10 cellular contexts compared by ENCODE assay signal in the genomic region with DNA sequence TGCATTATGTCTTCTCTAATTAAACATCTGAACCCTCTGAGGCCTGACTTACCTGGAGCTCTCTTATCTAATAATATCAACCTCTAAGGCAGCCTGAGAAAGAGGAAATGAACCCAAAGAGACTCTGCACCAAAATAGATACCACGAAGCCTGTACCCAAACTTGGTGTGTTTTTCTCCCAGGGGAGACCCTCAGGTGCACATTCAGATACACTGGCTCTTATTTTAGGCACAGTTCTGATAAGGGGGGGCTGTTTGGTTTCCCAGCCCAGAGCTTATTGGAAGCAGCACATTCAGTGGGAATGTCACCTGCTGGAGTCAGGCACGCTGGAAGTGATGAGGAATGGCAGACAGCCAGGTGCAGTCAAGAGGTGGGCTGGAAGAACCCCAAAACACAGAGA. TPM values are rescaled to one million over a fixed set of nuclear protein-coding genes. Genes with fewer than 3 reads are reported as not detected.
DNase-seq lines count a peak whose midpoint lies in the region; ATAC-seq lines count a peak whose summit lies in the region.
"Had no signal": no experiment of that assay in that cellular context is flagged by ENCODE, and none has a peak within 500 bp of the region (broad histone marks: within the 10 kb centered on the region; RNA-seq: fewer than 3 reads in every experiment).

No MANE protein-coding gene starts in this region.

- H3K9me3 Mint-ChIP-seq in immature natural killer cell: no peaks in the 10 kb centered on the region

- H3K27ac ChIP-seq in duodenal mucosa (ENCODE audit: low read depth, low read length): no peak overlapping the region

- H3K4me1 Mint-ChIP-seq in immature natural killer cell: peaks cover 0 to 8% of the 10 kb centered on the region in 2 donors

- H3K9ac ChIP-seq in duodenal mucosa (ENCODE audit: low read depth in 1 of 2, low read length in 2 of 2): no peak overlapping the region

- H3K36me3 ChIP-seq in duodenal mucosa (ENCODE audit: control insufficient read depth in 1 of 2, insufficient read depth in 2 of 2, low read length in 2 of 2): no peaks in the 10 kb centered on the region

- H3K27me3 ChIP-seq in duodenal mucosa (ENCODE audit: control insufficient read depth in 1 of 2, insufficient read depth in 2 of 2, low read length in 2 of 2): peaks cover 0 to 12% of the 10 kb centered on the region in 2 donors

- no peaks in the 10 kb centered on the region for H3K9me3 ChIP-seq in duodenal mucosa (ENCODE audit: control insufficient read depth in 1 of 2, low read length in 2 of 2)

- peak; percentile 62 for ATAC-seq in GM18517 (IDR thresholded peaks at IDR 0.05; ENCODE audit: unreplicated experiment)
- peak; percentile 41 for ATAC-seq in GM21381 (IDR thresholded peaks at IDR 0.05; ENCODE audit: unreplicated experiment)
- peak; percentile 48 for ATAC-seq in HG03108 (IDR thresholded peaks at IDR 0.05; ENCODE audit: unreplicated experiment)

- peak overlapping the region; percentile 3 to 22 for H3K4me3 ChIP-seq in duodenal mucosa (ENCODE audit: low read depth in 1 of 2, low read length in 2 of 2)

- no peak overlapping the region for H3K27ac Mint-ChIP-seq in immature natural killer cell

- peaks cover 2 to 4% (median 4%) of the 10 kb centered on the region in 3 donors for H3K27me3 Mint-ChIP-seq in immature natural killer cell (ENCODE audit: low read depth in 3 of 3)

- peaks cover 4 to 16% of the 10 kb centered on the region in 2 donors for H3K4me1 ChIP-seq in duodenal mucosa (ENCODE audit: control insufficient read depth in 1 of 2, insufficient read depth in 2 of 2, low read length in 2 of 2)

- no peak overlapping the region for H3K4me3 Mint-ChIP-seq in immature natural killer cell

- H3K36me3 Mint-ChIP-seq in immature natural killer cell: peaks cover 0 to under 1% (median 0%) of the 10 kb centered on the region in 3 donors
- H3K36me3 Mint-ChIP-seq: naive thymus-derived CD8-positive, alpha-beta T cell had no signal

- DNase-seq in NCI-H1105 (lab: John Stamatoyannopoulos, UW): no peak
- DNase-seq in SKM-1 (lab: John Stamatoyannopoulos, UW; ENCODE audit: unreplicated experiment): no peak
- no peak for DNase-seq in activated CD4-positive, alpha-beta T cell treated with anti-CD3 and anti-CD28 coated beads for 4 hours
- DNase-seq in immature natural killer cell: no peak
- DNase-seq: GDM1 had no signal

RNA-seq across cellular contexts. Expression of gene CCR6, which starts 9.8 kb away (rescaled TPM):
- polyA plus RNA-seq in immature natural killer cell: 1 to 10 TPM in 2 of 3 donors, under 1 TPM in 1; 0.79 to 2.3 (median 1.8) TPM

RNA-seq across cellular contexts. Expression of gene GPR31, which starts 44.7 kb away (rescaled TPM):
- polyA plus RNA-seq in immature natural killer cell: not detected
- polyA plus RNA-seq: naive thymus-derived CD8-positive, alpha-beta T cell had no signal
